ENCODE assay signal across 1 cellular context in the genomic region with DNA sequence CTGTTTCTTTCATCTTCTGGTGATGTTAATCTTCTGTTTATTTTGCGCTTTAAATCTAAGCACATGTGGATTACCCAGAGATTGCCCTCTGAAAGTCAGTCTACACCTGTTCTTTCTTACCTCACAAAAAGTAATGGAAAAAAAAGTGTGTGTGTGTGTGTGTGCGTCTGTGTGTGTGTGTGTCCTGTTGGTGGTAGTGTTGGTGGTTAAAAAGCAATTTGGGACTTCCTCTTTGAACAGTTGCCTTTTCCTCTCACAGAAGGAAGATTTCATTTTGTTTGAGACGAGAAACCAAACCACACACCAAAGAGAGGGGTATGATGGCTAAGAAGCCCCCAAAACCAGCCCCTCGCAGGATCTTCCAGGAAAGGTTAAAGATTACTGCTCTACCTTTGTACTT.
TF ChIP-seq lines count a peak whose summit lies in the region.

A gene with protein sequence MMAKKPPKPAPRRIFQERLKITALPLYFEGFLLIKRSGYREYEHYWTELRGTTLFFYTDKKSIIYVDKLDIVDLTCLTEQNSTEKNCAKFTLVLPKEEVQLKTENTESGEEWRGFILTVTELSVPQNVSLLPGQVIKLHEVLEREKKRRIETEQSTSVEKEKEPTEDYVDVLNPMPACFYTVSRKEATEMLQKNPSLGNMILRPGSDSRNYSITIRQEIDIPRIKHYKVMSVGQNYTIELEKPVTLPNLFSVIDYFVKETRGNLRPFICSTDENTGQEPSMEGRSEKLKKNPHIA (plus strand): TSS at position 235 of the 400 bp plus-strand sequence. CDS start 83 bp downstream, at position 318.

TF ChIP-seq in HepG2, 621 proteins besides CTCF, POLR2A, EP300 and RAD21 (continued from another document):
- TF ChIP-seq, protein P1, sequence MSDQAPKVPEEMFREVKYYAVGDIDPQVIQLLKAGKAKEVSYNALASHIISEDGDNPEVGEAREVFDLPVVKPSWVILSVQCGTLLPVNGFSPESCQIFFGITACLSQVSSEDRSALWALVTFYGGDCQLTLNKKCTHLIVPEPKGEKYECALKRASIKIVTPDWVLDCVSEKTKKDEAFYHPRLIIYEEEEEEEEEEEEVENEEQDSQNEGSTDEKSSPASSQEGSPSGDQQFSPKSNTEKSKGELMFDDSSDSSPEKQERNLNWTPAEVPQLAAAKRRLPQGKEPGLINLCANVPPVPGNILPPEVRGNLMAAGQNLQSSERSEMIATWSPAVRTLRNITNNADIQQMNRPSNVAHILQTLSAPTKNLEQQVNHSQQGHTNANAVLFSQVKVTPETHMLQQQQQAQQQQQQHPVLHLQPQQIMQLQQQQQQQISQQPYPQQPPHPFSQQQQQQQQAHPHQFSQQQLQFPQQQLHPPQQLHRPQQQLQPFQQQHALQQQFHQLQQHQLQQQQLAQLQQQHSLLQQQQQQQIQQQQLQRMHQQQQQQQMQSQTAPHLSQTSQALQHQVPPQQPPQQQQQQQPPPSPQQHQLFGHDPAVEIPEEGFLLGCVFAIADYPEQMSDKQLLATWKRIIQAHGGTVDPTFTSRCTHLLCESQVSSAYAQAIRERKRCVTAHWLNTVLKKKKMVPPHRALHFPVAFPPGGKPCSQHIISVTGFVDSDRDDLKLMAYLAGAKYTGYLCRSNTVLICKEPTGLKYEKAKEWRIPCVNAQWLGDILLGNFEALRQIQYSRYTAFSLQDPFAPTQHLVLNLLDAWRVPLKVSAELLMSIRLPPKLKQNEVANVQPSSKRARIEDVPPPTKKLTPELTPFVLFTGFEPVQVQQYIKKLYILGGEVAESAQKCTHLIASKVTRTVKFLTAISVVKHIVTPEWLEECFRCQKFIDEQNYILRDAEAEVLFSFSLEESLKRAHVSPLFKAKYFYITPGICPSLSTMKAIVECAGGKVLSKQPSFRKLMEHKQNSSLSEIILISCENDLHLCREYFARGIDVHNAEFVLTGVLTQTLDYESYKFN (CRISPR knock-in tag; conservative IDR thresholded peaks at IDR 0.05): no peak
TF ChIP-seq in HepG2: peak in this region for 1.
